In the genomic region with DNA sequence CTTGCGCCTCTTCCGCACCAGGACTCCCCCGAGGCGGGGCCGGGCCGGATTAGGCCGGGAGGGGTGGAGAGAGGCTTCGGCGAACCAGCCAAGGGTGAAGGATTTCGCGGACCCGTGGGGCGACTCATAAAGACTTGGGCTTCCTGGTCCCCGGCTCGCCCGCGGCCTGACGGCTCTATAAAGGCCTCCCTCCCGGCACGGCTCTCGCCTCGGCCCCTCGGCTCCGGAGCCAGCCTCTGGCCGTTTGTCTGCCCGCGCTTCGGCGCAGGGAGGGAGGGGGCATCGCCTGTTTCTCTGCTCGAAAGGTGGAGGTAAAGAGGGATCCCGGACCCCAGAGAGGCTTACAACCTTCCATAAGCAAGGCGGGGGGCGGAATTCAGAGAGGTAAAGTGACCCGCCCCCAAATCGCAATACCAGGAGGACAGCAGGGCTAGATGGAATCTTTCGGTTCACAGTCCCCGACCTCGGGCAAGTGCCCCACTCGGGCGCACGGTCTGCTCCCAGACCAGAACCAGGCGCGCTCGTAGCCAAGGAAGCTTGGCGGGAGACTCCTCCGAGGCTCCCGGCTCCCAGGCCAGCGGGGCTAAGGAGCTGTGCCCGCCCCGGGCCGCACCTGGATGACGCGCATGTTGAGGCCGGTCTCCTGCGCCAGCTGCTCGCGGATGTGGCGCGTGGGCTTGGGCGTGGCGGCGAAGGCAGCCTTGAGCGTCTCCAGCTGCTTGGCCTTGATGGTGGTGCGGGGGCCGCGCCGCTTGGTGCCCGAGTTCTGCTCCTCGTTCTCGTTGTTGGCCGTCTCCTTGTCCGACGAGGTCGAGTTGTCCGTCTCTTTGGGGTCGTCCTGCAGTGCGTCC, we compare ENCODE assay signal across 10 cellular contexts. TPM values are rescaled to one million over a fixed set of nuclear protein-coding genes. Genes with fewer than 3 reads are reported as not detected.
DNase-seq lines count a peak whose midpoint lies in the region; ATAC-seq and TF ChIP-seq lines count a peak whose summit lies in the region.
"Had no signal": no experiment of that assay in that cellular context is flagged by ENCODE, and none has a peak within 500 bp of the region (broad histone marks: within the 10 kb centered on the region; RNA-seq: fewer than 3 reads in every experiment).

No MANE protein-coding gene starts in this region.

- H3K4me3 Mint-ChIP-seq in activated B cell treated with CpG ODN at 0.5 μM for 24 hours: peak overlapping the region; percentile 66
- H3K4me3 Mint-ChIP-seq in stimulated activated naive CD8-positive, alpha-beta T cell treated with anti-CD3 and anti-CD28 coated beads, Interleukin-15, Interleukin-2, amounts not matched to agents 100 ng/mL and 50 ng/mL, for 24 hours: peak overlapping the region; percentile 32

- DNase-seq in NCI-H82 (lab: John Stamatoyannopoulos, UW) (peak; percentile 30), NCI-H82 treated with DMSO at 0.1 percent for 48 hours (lab: John Stamatoyannopoulos, UW; ENCODE audit: unreplicated experiment) (no peak), activated B cell treated with CpG ODN at 0.5 μM for 24 hours (no peak), islet precursor cell (peak; percentile 72), NK-92 (lab: John Stamatoyannopoulos, UW; ENCODE audit: unreplicated experiment) (no peak), CD1c-positive myeloid dendritic cell (ENCODE audit: extremely low spot score) (no peak)
- DNase-seq: stimulated activated CD4-positive, alpha-beta T cell treated with anti-CD3 and anti-CD28 coated beads, Interleukin-12 subunit alpha, Interleukin-12 subunit beta, amount 100 ng/mL, for 4 hours had no signal

- H3K27ac Mint-ChIP-seq in activated B cell treated with CpG ODN at 0.5 μM for 24 hours: no peak overlapping the region
- no peak overlapping the region for H3K27ac Mint-ChIP-seq in stimulated activated naive CD8-positive, alpha-beta T cell treated with anti-CD3 and anti-CD28 coated beads, Interleukin-15, Interleukin-2, amounts not matched to agents 100 ng/mL and 50 ng/mL, for 24 hours

- H3K36me3 Mint-ChIP-seq in activated B cell treated with CpG ODN at 0.5 μM for 24 hours (ENCODE audit: low read depth): no peaks in the 10 kb centered on the region
- H3K36me3 Mint-ChIP-seq in stimulated activated naive CD8-positive, alpha-beta T cell treated with anti-CD3 and anti-CD28 coated beads, Interleukin-15, Interleukin-2, amounts not matched to agents 100 ng/mL and 50 ng/mL, for 24 hours (ENCODE audit: low read depth): no peaks in the 10 kb centered on the region

- POLR2A ChIA-PET in activated B cell treated with CpG ODN at 0.5 μM for 24 hours (lab: Charles Lee): no interaction called here

- H3K27me3 Mint-ChIP-seq in activated B cell treated with CpG ODN at 0.5 μM for 24 hours: peaks cover 63% of the 10 kb centered on the region
- H3K27me3 Mint-ChIP-seq in stimulated activated naive CD8-positive, alpha-beta T cell treated with anti-CD3 and anti-CD28 coated beads, Interleukin-15, Interleukin-2, amounts not matched to agents 100 ng/mL and 50 ng/mL, for 24 hours: peaks cover 68% of the 10 kb centered on the region

- H3K4me1 Mint-ChIP-seq in activated B cell treated with CpG ODN at 0.5 μM for 24 hours: peaks cover 25% of the 10 kb centered on the region
- peaks cover 20% of the 10 kb centered on the region for H3K4me1 Mint-ChIP-seq in stimulated activated naive CD8-positive, alpha-beta T cell treated with anti-CD3 and anti-CD28 coated beads, Interleukin-15, Interleukin-2, amounts not matched to agents 100 ng/mL and 50 ng/mL, for 24 hours (ENCODE audit: low read depth)

- H3K9me3 Mint-ChIP-seq in activated B cell treated with CpG ODN at 0.5 μM for 24 hours: no peaks in the 10 kb centered on the region
- no peaks in the 10 kb centered on the region for H3K9me3 Mint-ChIP-seq in stimulated activated naive CD8-positive, alpha-beta T cell treated with anti-CD3 and anti-CD28 coated beads, Interleukin-15, Interleukin-2, amounts not matched to agents 100 ng/mL and 50 ng/mL, for 24 hours

- ATAC-seq in activated B cell treated with CpG ODN at 0.5 μM for 24 hours (ENCODE audit: low read depth) (no peak), HG03565 (IDR thresholded peaks at IDR 0.05; ENCODE audit: unreplicated experiment) (no peak)

- CTCF ChIA-PET in activated B cell treated with CpG ODN at 0.5 μM for 24 hours (lab: Charles Lee): no interaction called here

- no peak for TF ChIP-seq CTCF in activated B cell treated with CpG ODN at 0.5 μM for 24 hours (IDR thresholded peaks at IDR 0.05)

- intact Hi-C loops in activated B cell treated with CpG ODN at 0.5 μM for 24 hours (cut with micrococcal nuclease): no loop called here

RNA-seq across cellular contexts. Expression of a gene that starts 3.9 kb away (rescaled TPM):
- total RNA-seq in activated B cell treated with CpG ODN at 0.5 μM for 24 hours: not detected in 2 replicates
- total RNA-seq: T-helper 2 cell treated with Interferon-gamma antibody and Interleukin-4, amounts not matched to agents 100 ng/mL and 5 ng/mL, for 36 hours had no signal

RNA-seq across cellular contexts. Expression of a gene that starts 45.6 kb away (rescaled TPM):
- 0.20 and 1.2 TPM in 2 replicates for total RNA-seq in activated B cell treated with CpG ODN at 0.5 μM for 24 hours

Comparison
In these comparisons a context has a peak if more than half of its experiments do, and no peak if none do; other contexts are left out.
1. DNase-seq: peak in NCI-H82 (single experiment) and islet precursor cell (single experiment); none in NCI-H82 treated with DMSO at 0.1 percent for 48 hours (single experiment), activated B cell treated with CpG ODN at 0.5 μM for 24 hours (single experiment), NK-92 (single experiment) and CD1c-positive myeloid dendritic cell (single experiment).